In the genomic region with DNA sequence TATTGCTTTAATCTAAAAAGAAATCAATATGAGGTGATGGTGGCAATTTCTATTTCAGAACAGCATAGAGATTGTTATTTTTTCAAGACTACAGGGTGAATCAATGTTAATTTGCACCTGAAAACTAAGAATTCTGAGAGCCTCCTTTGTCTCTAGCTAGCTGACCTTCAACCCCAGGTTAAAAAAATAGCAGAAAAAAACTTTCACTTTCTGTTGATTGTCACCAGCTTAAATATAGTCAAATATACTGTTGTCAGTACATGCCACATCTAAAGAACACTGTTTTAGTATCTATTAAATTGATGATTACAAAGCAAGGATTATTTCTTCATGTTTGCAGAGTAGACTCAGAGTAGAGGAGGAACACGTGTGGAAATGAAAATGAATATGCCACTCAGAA, we compare ENCODE assay signal across 1 cellular context.
TF ChIP-seq lines count a peak whose summit lies in the region.

No MANE protein-coding gene starts in this region.

TF ChIP-seq in GM23338, 12 proteins besides CTCF, POLR2A, EP300 and RAD21 (continued from another document):
- TF ChIP-seq, protein P1, sequence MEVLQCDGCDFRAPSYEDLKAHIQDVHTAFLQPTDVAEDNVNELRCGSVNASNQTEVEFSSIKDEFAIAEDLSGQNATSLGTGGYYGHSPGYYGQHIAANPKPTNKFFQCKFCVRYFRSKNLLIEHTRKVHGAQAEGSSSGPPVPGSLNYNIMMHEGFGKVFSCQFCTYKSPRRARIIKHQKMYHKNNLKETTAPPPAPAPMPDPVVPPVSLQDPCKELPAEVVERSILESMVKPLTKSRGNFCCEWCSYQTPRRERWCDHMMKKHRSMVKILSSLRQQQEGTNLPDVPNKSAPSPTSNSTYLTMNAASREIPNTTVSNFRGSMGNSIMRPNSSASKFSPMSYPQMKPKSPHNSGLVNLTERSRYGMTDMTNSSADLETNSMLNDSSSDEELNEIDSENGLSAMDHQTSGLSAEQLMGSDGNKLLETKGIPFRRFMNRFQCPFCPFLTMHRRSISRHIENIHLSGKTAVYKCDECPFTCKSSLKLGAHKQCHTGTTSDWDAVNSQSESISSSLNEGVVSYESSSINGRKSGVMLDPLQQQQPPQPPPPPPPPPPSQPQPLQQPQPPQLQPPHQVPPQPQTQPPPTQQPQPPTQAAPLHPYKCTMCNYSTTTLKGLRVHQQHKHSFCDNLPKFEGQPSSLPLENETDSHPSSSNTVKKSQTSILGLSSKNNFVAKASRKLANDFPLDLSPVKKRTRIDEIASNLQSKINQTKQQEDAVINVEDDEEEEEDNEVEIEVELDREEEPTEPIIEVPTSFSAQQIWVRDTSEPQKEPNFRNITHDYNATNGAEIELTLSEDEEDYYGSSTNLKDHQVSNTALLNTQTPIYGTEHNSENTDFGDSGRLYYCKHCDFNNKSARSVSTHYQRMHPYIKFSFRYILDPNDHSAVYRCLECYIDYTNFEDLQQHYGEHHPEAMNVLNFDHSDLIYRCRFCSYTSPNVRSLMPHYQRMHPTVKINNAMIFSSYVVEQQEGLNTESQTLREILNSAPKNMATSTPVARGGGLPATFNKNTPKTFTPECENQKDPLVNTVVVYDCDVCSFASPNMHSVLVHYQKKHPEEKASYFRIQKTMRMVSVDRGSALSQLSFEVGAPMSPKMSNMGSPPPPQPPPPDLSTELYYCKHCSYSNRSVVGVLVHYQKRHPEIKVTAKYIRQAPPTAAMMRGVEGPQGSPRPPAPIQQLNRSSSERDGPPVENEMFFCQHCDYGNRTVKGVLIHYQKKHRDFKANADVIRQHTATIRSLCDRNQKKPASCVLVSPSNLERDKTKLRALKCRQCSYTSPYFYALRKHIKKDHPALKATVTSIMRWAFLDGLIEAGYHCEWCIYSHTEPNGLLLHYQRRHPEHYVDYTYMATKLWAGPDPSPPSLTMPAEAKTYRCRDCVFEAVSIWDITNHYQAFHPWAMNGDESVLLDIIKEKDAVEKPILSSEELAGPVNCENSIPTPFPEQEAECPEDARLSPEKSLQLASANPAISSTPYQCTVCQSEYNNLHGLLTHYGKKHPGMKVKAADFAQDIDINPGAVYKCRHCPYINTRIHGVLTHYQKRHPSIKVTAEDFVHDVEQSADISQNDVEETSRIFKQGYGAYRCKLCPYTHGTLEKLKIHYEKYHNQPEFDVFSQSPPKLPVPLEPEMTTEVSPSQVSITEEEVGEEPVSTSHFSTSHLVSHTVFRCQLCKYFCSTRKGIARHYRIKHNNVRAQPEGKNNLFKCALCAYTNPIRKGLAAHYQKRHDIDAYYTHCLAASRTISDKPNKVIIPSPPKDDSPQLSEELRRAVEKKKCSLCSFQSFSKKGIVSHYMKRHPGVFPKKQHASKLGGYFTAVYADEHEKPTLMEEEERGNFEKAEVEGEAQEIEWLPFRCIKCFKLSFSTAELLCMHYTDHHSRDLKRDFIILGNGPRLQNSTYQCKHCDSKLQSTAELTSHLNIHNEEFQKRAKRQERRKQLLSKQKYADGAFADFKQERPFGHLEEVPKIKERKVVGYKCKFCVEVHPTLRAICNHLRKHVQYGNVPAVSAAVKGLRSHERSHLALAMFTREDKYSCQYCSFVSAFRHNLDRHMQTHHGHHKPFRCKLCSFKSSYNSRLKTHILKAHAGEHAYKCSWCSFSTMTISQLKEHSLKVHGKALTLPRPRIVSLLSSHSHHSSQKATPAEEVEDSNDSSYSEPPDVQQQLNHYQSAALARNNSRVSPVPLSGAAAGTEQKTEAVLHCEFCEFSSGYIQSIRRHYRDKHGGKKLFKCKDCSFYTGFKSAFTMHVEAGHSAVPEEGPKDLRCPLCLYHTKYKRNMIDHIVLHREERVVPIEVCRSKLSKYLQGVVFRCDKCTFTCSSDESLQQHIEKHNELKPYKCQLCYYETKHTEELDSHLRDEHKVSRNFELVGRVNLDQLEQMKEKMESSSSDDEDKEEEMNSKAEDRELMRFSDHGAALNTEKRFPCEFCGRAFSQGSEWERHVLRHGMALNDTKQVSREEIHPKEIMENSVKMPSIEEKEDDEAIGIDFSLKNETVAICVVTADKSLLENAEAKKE (CRISPR knock-in tag; IDR thresholded peaks at IDR 0.05) = no peak
- TF ChIP-seq STAT1 (IDR thresholded peaks at IDR 0.05; ENCODE audit: unreplicated experiment) (no peak), JUNB (IDR thresholded peaks at IDR 0.05; ENCODE audit: unreplicated experiment) (no peak), EZH2 (IDR thresholded peaks at IDR 0.05; ENCODE audit: low read depth, unreplicated experiment) (no peak), ZNF331 (CRISPR knock-in tag; IDR thresholded peaks at IDR 0.05; ENCODE audit: low read depth) (no peak)
